8 cellular contexts compared by ENCODE assay signal in the genomic region with DNA sequence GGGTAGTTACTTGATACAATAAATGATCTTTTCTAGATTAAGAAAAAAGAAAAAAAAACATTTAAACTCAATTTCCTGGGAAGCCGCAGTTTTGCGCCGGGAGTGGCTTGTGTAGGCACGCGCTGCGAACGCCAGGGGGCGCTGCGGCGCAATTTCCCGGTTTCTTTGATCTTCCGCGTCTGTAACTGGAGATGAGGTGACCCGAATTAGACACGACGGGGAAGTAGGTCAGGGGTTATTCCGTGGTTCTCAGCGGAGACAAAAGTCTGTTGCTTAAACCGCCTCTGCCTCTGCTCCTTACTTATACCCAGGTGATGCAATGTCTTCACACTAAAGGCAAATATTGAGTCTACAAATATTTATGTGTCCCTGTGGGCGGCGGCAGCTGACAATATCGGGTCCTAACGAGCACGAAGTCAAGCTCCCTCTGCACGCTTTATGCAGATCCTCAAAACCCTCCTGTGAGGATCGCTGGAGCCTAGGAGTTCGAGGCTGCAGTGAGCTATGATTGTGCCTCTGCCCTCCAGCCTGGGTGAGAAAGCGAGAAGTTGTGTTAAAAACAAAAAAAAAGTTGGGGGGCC. TPM values are rescaled to one million over a fixed set of nuclear protein-coding genes. Genes with fewer than 3 reads are reported as not detected.
DNase-seq lines count a peak whose midpoint lies in the region; ATAC-seq, FAIRE-seq and TF ChIP-seq lines count a peak whose summit lies in the region.

No MANE protein-coding gene starts in this region.

- H3K9me3 Mint-ChIP-seq in T-helper 1 cell treated with Interleukin-12 subunit alpha and Interleukin-12 subunit beta and Interleukin-4 antibody, amounts not matched to agents 30 μg/mL and 1 μg/mL, for 36 hours, result no peaks in the 10 kb centered on the region

- TF ChIP-seq POLR2A in prostate gland (IDR thresholded peaks at IDR 0.05), result no peak

- peak; percentile 64 for TF ChIP-seq CTCF in GM12875 (IDR thresholded peaks at IDR 0.05; ENCODE audit: borderline replicate concordance, insufficient read depth, low read depth, low read length)
- peak; percentile 93 to 99 (median 98) for TF ChIP-seq CTCF in heart right ventricle (IDR thresholded peaks at IDR 0.05)
- peak; percentile 93 to 98 (median 96) for TF ChIP-seq CTCF in prostate gland (IDR thresholded peaks at IDR 0.05)

- H3K9me3 ChIP-seq in heart right ventricle, result no peaks in the 10 kb centered on the region
- no peaks in the 10 kb centered on the region for H3K9me3 ChIP-seq in prostate gland

- H3K36me3 ChIP-seq in heart right ventricle, result peaks cover 0 to 2% (median 0%) of the 10 kb centered on the region in 9 donors
- H3K36me3 ChIP-seq in prostate gland, result no peaks in the 10 kb centered on the region

- peak overlapping the region; percentile 77 for H3K27ac ChIP-seq in adipose tissue (ENCODE audit: low read depth, low read length)
- H3K27ac ChIP-seq in heart right ventricle, result peak overlapping the region in 2 of 10 donors; percentile 35 to 74
- peak overlapping the region; percentile 12 to 35 for H3K27ac ChIP-seq in prostate gland

- peaks cover 12% of the 10 kb centered on the region for H3K4me1 Mint-ChIP-seq in T-helper 1 cell treated with Interleukin-12 subunit alpha and Interleukin-12 subunit beta and Interleukin-4 antibody, amounts not matched to agents 30 μg/mL and 1 μg/mL, for 36 hours (ENCODE audit: low read depth)

- ATAC-seq in heart right ventricle (peak; percentile 78 to 92 (median 90)), HG03159 (IDR thresholded peaks at IDR 0.05; ENCODE audit: unreplicated experiment) (no peak)

- DNase-seq in NCI-H1417 treated with DMSO at 0.1 percent for 48 hours (lab: John Stamatoyannopoulos, UW) (peak; percentile 39), heart right ventricle (peak; percentile 72 to 85), prostate gland (ENCODE audit: low spot score) (peak; percentile 70), urothelium cell line (ENCODE audit: low spot score) (peak; percentile 81)

- 3 to 4% (median 4%) methylated on average over 28 of the region's 28 CpGs for WGBS in adipose tissue, 3 donors
- 5 to 6% methylated on average over 28 of the region's 28 CpGs for WGBS in heart right ventricle, 2 donors
- 6% methylated on average over 28 of the region's 28 CpGs for whole genome bisulfite sequencing in prostate gland

- peaks cover 0 to 23% (median 0%) of the 10 kb centered on the region in 9 donors for H3K4me1 ChIP-seq in heart right ventricle
- no peaks in the 10 kb centered on the region for H3K4me1 ChIP-seq in prostate gland (replicated peaks)

- peaks cover 0 to 24% (median under 1%) of the 10 kb centered on the region in 7 donors for H3K27me3 ChIP-seq in heart right ventricle
- H3K27me3 ChIP-seq in prostate gland (replicated peaks; ENCODE audit: insufficient read depth), result no peaks in the 10 kb centered on the region

- H3K4me3 ChIP-seq in GM12875 (ENCODE audit: low read depth, low read length) (no peak overlapping the region), heart right ventricle (peak overlapping the region in 8 of 10 donors; percentile 8 to 47 (median 30)), prostate gland (no peak overlapping the region)

- intact Hi-C loops in heart right ventricle (cut with DNase I), result loop anchor here in 8 of 10 donors (1.0 to 10.0 kb wide), 6 partner anchors 28 to 150 kb away; partner anchors contain the start of gene TRAPPC5 (in 5 of the 8)
- intact Hi-C loops in prostate gland (cut with DNase I), result loop anchor here (10.0 kb wide), 1 partner anchor 143 kb away; no protein-coding TSS in a partner anchor

- no peak for FAIRE-seq in urothelium cell line (lab: Jason Lieb, UNC)

- H3K27ac Mint-ChIP-seq in T-helper 1 cell treated with Interleukin-12 subunit alpha and Interleukin-12 subunit beta and Interleukin-4 antibody, amounts not matched to agents 30 μg/mL and 1 μg/mL, for 36 hours, result peak overlapping the region; percentile 76

- peaks cover 4% of the 10 kb centered on the region for H3K27me3 Mint-ChIP-seq in T-helper 1 cell treated with Interleukin-12 subunit alpha and Interleukin-12 subunit beta and Interleukin-4 antibody, amounts not matched to agents 30 μg/mL and 1 μg/mL, for 36 hours (ENCODE audit: low read depth)

- H3K36me3 Mint-ChIP-seq in T-helper 1 cell treated with Interleukin-12 subunit alpha and Interleukin-12 subunit beta and Interleukin-4 antibody, amounts not matched to agents 30 μg/mL and 1 μg/mL, for 36 hours (ENCODE audit: low read depth), result no peaks in the 10 kb centered on the region

- peak overlapping the region; percentile 65 for H3K4me3 Mint-ChIP-seq in T-helper 1 cell treated with Interleukin-12 subunit alpha and Interleukin-12 subunit beta and Interleukin-4 antibody, amounts not matched to agents 30 μg/mL and 1 μg/mL, for 36 hours

RNA-seq across cellular contexts. Expression of gene STXBP2, which starts 15.2 kb away (rescaled TPM):
- 100 to 1,000 TPM in 1 of 3 donors, 10 to 100 TPM in 2; 43.6 to 114 (median 83.1) TPM for polyA plus RNA-seq in adipose tissue
- 10 to 100 TPM in 2 of 10 donors, 1 to 10 TPM in 8; 1.6 to 19.6 (median 2.5) TPM for total RNA-seq in heart right ventricle
- polyA plus RNA-seq in heart right ventricle, result 1 to 10 TPM; 6.0 to 6.7 TPM
- total RNA-seq in prostate gland, result 100 to 1,000 TPM in 1 of 2 donors, 10 to 100 TPM in 1; 83.1 to 128 TPM

RNA-seq across cellular contexts. Expression of gene RETN, which starts 16.7 kb away (rescaled TPM):
- polyA plus RNA-seq in adipose tissue (10 to 100 TPM in 2 of 3 donors, 1 to 10 TPM in 1; 5.0 to 20.0 (median 15.1) TPM), heart right ventricle (10 to 100 TPM in 1 of 2 donors, 1 to 10 TPM in 1; 8.5 to 12.6 TPM)
- total RNA-seq in heart right ventricle (under 1 TPM in 2 of 10 donors, not detected in 8; 0.51 to 0.76 TPM), prostate gland (not detected)

RNA-seq across cellular contexts. Expression of gene PCP2, which starts 18.6 kb away (rescaled TPM):
- polyA plus RNA-seq in adipose tissue (1 to 10 TPM in 1 of 3 donors, under 1 TPM in 1, not detected in 1; 0.10 to 3.7 TPM), heart right ventricle (1 to 10 TPM in 1 of 2 donors, under 1 TPM in 1; 0.67 to 1.0 TPM)
- total RNA-seq in heart right ventricle (1 to 10 TPM in 5 of 10 donors, under 1 TPM in 3, not detected in 2; 0.35 to 3.8 (median 2.3) TPM), prostate gland (10 to 100 TPM in 1 of 2 donors, 1 to 10 TPM in 1; 1.8 to 10.2 TPM)

RNA-seq across cellular contexts. Expression of gene PET100, which starts 22.6 kb away (rescaled TPM):
- polyA plus RNA-seq in adipose tissue (100 to 1,000 TPM in 1 of 3 donors, 10 to 100 TPM in 2; 39.6 to 101 (median 62.3) TPM), heart right ventricle (1,000 to 10,000 TPM in 1 of 2 donors, 10 to 100 TPM in 1; 99.1 to 1,041 TPM)
- total RNA-seq in heart right ventricle (100 to 1,000 TPM; 119 to 230 (median 150) TPM), prostate gland (10 to 100 TPM in 1 of 2 donors, 1 to 10 TPM in 1; 7.7 to 60.4 TPM)

RNA-seq across cellular contexts. Expression of gene XAB2, which starts 22.8 kb away (rescaled TPM):
- polyA plus RNA-seq in adipose tissue (10 to 100 TPM; 23.3 to 33.7 (median 29.4) TPM), heart right ventricle (10 to 100 TPM; 28.0 to 31.9 TPM)
- total RNA-seq in heart right ventricle (10 to 100 TPM; 18.6 to 25.1 (median 22.4) TPM), prostate gland (100 to 1,000 TPM in 1 of 2 donors, 10 to 100 TPM in 1; 53.6 to 115 TPM)

Comparison
In these comparisons a context has a peak if more than half of its experiments do, and no peak if none do; other contexts are left out.
1. H3K4me3 ChIP-seq: peak in heart right ventricle (8 of 10); none in GM12875 (single experiment) and prostate gland (0 of 2).
2. RNA of gene STXBP2, which starts 15.2 kb away (total RNA-seq): 83.1 to 128 TPM in prostate gland; 1.6 to 19.6 TPM in heart right ventricle; every median in the first group is over 4 times any median in the second.
3. Peak in every context shown above with its lines, with median percentiles within 50 percentile points of each other: CTCF ChIP-seq and DNase-seq.